Comparison of ENCODE assay signal across 1 cellular context in genomic region chr1:178209935-178210334, GRCh38.
A peak's percentile ranks its signal among the peaks of the same experiment; 100 is the strongest.
TF ChIP-seq lines count a peak whose summit lies in the region.

No MANE protein-coding gene starts in this region.

TF ChIP-seq in HEK293, 187 proteins besides CTCF, POLR2A, EP300 and RAD21 (continued from another document):
- TF ChIP-seq ZNF18 (tag by site-specific recombination; IDR thresholded peaks at IDR 0.05) (no peak), ZNF624 (tag by site-specific recombination; IDR thresholded peaks at IDR 0.05) (no peak), ZNF19 (tag by site-specific recombination; IDR thresholded peaks at IDR 0.05; ENCODE audit: low read depth) (no peak), ZNF530 (tag by site-specific recombination; IDR thresholded peaks at IDR 0.05; ENCODE audit: low read depth) (no peak), SETDB1 (IDR thresholded peaks at IDR 0.05; ENCODE audit: insufficient read length, low read length) (peak; percentile 44)
